In the genomic region with DNA sequence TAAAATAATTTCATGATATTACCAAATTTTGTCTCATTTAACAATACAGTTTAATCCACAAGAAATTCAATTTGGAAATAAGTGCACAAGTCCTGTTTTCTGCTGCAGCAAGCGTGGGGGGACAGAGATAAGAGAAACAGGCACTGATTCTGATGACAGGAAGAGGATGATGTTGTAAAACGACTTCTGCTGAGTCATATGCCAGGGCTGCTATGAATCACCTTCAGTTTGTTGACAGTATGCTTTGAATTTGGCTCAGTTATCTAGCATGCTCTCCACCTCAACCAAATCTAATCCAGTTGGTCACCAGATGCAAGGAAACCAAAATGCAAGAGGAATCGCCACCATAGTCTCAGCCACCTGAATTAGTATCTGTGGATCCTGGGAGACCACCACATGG, we compare ENCODE assay signal across 10 cellular contexts.
DNase-seq lines count a peak whose midpoint lies in the region; ATAC-seq, FAIRE-seq and TF ChIP-seq lines count a peak whose summit lies in the region.
"Had no signal": no experiment of that assay in that cellular context is flagged by ENCODE, and none has a peak within 500 bp of the region (broad histone marks: within the 10 kb centered on the region; RNA-seq: fewer than 3 reads in every experiment).

No MANE protein-coding gene starts in this region.

- H3K36me3 Mint-ChIP-seq in activated naive CD8-positive, alpha-beta T cell treated with anti-CD3 and anti-CD28 coated beads for 36 hours, result no peaks in the 10 kb centered on the region
- H3K36me3 Mint-ChIP-seq: IgD-negative memory B cell had no signal

- TF ChIP-seq POLR2A in K562 (conservative IDR thresholded peaks at IDR 0.05) (no peak), right lobe of liver (IDR thresholded peaks at IDR 0.05) (no peak)

- no peak for TF ChIP-seq RAD21 in K562 (CRISPR knock-in tag; conservative IDR thresholded peaks at IDR 0.05 in 1 of 2, IDR thresholded peaks at IDR 0.05 in 1 of 2)

- no peak overlapping the region for H3K9ac ChIP-seq in K562 (ENCODE audit: insufficient read depth in 1 of 2, low read depth in 2 of 2, low read length in 2 of 2)

- H3K4me1 Mint-ChIP-seq in activated naive CD8-positive, alpha-beta T cell treated with anti-CD3 and anti-CD28 coated beads for 36 hours, result no peaks in the 10 kb centered on the region
- H3K4me1 Mint-ChIP-seq: IgD-negative memory B cell had no signal

- no peaks in the 10 kb centered on the region for H3K36me3 ChIP-seq in K562 (ENCODE audit: control insufficient read depth, insufficient read depth, low read length)
- H3K36me3 ChIP-seq in right lobe of liver, result no peaks in the 10 kb centered on the region

- ATAC-seq in K562 (peak; percentile 79), right lobe of liver (peak; percentile 72 to 99 (median 86)), GM19395 (IDR thresholded peaks at IDR 0.05; ENCODE audit: unreplicated experiment) (no peak)

- peak; percentile 11 for DNase-seq in DMS 273 treated with DMSO at 0.1 percent for 48 hours (lab: John Stamatoyannopoulos, UW)
- DNase-seq in LHCN-M2 (ENCODE audit: low read depth), result peak; percentile 1
- DNase-seq in K562 (ENCODE audit: extremely low read depth in 1 of 4, low spot score in 3 of 4), result peak; percentile 22 to 60 (median 38)
- no peak for DNase-seq in right lobe of liver
- DNase-seq in activated naive CD8-positive, alpha-beta T cell treated with anti-CD3 and anti-CD28 coated beads for 36 hours, result no peak
- no peak for DNase-seq in stimulated activated CD4-positive, alpha-beta T cell treated with anti-CD3 and anti-CD28 coated beads, Interleukin-2, amount 100 ng/mL, for 48 hours
- no peak for DNase-seq in GM10266 (ENCODE audit: extremely low spot score)

- no peak overlapping the region for H2AFZ ChIP-seq in K562 (ENCODE audit: low read depth, low read length)

- H3K27ac ChIP-seq in K562 (ENCODE audit: extremely low read depth, low read depth, low read length) (no peak overlapping the region), right lobe of liver (no peak overlapping the region)

- H3K79me2 ChIP-seq in K562 (ENCODE audit: control insufficient read depth, insufficient read depth, low read length), result no peaks in the 10 kb centered on the region

- no peaks in the 10 kb centered on the region for H3K4me1 ChIP-seq in K562 (replicated peaks in 1 of 2; ENCODE audit: control insufficient read depth in 2 of 2, insufficient read depth in 2 of 2, low read length in 2 of 2)
- no peaks in the 10 kb centered on the region for H3K4me1 ChIP-seq in right lobe of liver

- no peaks in the 10 kb centered on the region for H3K9me1 ChIP-seq in K562 (ENCODE audit: control insufficient read depth, insufficient read depth, low read length)

- CTCF ChIA-PET in K562 (lab: Yijun Ruan, JAX; ENCODE audit: low intra/inter-chr PET ratio), result no interaction called here

- H3K9me3 ChIP-seq in K562 (replicated peaks; ENCODE audit: control insufficient read depth, insufficient read depth, low read depth, low read length), result no peaks in the 10 kb centered on the region
- H3K9me3 ChIP-seq in right lobe of liver, result no peaks in the 10 kb centered on the region

- H3K27me3 ChIP-seq in K562 (ENCODE audit: control insufficient read depth in 2 of 2, insufficient read depth in 2 of 2, low read length in 2 of 2) (no peaks in the 10 kb centered on the region), right lobe of liver (no peaks in the 10 kb centered on the region)

- no TSS peak for BruUV-seq in K562 (replicated peaks; lab: Mats Ljungman, UMichigan)

- intact Hi-C loops in K562 (cut with micrococcal nuclease), result no loop called here
- intact Hi-C loops in right lobe of liver (cut with DNase I), result no loop called here

- no peak overlapping the region for H3K4me2 ChIP-seq in K562 (ENCODE audit: insufficient read depth, low read length)

- H3K27me3 Mint-ChIP-seq in activated naive CD8-positive, alpha-beta T cell treated with anti-CD3 and anti-CD28 coated beads for 36 hours, result no peaks in the 10 kb centered on the region
- H3K27me3 Mint-ChIP-seq: dendritic cell treated with granulocyte-macrophage colony-stimulating factor and Interleukin-4, amounts not matched to agents 40 ng/mL and 50 ng/mL, for 4 days; IgD-negative memory B cell had no signal

- POLR2A ChIA-PET in K562 (lab: Yijun Ruan, JAX), result no interaction called here

- H3K9me3 Mint-ChIP-seq in activated naive CD8-positive, alpha-beta T cell treated with anti-CD3 and anti-CD28 coated beads for 36 hours, result peaks cover 8% of the 10 kb centered on the region

- H3K27ac Mint-ChIP-seq in activated naive CD8-positive, alpha-beta T cell treated with anti-CD3 and anti-CD28 coated beads for 36 hours, result no peak overlapping the region
- H3K27ac Mint-ChIP-seq: dendritic cell treated with granulocyte-macrophage colony-stimulating factor and Interleukin-4, amounts not matched to agents 40 ng/mL and 50 ng/mL, for 4 days; IgD-negative memory B cell had no signal

- H3K4me3 ChIP-seq in K562 (no peak overlapping the region), right lobe of liver (no peak overlapping the region)

- in situ Hi-C loops in K562 (cut with MboI), result no loop called here

- WGBS in K562 (ENCODE audit: insufficient coverage, low coverage, missing lambda C conversion rate), result 0% methylated on average over 3 of the region's 3 CpGs
- WGBS in right lobe of liver (ENCODE audit: insufficient coverage, low coverage, low lambda C conversion rate, missing lambda C conversion rate), result 19% methylated on average over 3 of the region's 3 CpGs

- H4K20me1 ChIP-seq in K562 (replicated peaks; ENCODE audit: control insufficient read depth, insufficient read depth, low read length), result no peaks in the 10 kb centered on the region

- TF ChIP-seq EP300 in K562 (IDR thresholded peaks at IDR 0.05; ENCODE audit: low read length), result peak; percentile 61

- no peak overlapping the region for H3K4me3 Mint-ChIP-seq in activated naive CD8-positive, alpha-beta T cell treated with anti-CD3 and anti-CD28 coated beads for 36 hours
- H3K4me3 Mint-ChIP-seq: dendritic cell treated with granulocyte-macrophage colony-stimulating factor and Interleukin-4, amounts not matched to agents 40 ng/mL and 50 ng/mL, for 4 days; IgD-negative memory B cell had no signal

- TF ChIP-seq CTCF in K562 (IDR thresholded peaks at IDR 0.05 in 2 of 3, conservative IDR thresholded peaks at IDR 0.05 in 1 of 3; ENCODE audit: insufficient read depth in 2 of 3, low read depth in 1 of 3, low read length in 3 of 3) (no peak), right lobe of liver (IDR thresholded peaks at IDR 0.05) (no peak), GM10266 (IDR thresholded peaks at IDR 0.05; ENCODE audit: control insufficient read depth, insufficient read depth, low read depth, missing control alignments) (no peak)

- peak; percentile 84 for FAIRE-seq in K562 (lab: Jason Lieb, UNC)

TF ChIP-seq in K562, 482 proteins besides CTCF, POLR2A, EP300 and RAD21 (continues in another document):
- TF ChIP-seq, protein P1, sequence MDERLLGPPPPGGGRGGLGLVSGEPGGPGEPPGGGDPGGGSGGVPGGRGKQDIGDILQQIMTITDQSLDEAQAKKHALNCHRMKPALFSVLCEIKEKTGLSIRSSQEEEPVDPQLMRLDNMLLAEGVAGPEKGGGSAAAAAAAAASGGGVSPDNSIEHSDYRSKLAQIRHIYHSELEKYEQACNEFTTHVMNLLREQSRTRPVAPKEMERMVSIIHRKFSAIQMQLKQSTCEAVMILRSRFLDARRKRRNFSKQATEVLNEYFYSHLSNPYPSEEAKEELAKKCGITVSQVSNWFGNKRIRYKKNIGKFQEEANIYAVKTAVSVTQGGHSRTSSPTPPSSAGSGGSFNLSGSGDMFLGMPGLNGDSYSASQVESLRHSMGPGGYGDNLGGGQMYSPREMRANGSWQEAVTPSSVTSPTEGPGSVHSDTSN (CRISPR knock-in tag; IDR thresholded peaks at IDR 0.05; ENCODE audit: low read depth), result no peak
- TF ChIP-seq, protein P1 (tag; conservative IDR thresholded peaks at IDR 0.05; ENCODE audit: low read depth), result peak; percentile 90
- TF ChIP-seq, protein P2, sequence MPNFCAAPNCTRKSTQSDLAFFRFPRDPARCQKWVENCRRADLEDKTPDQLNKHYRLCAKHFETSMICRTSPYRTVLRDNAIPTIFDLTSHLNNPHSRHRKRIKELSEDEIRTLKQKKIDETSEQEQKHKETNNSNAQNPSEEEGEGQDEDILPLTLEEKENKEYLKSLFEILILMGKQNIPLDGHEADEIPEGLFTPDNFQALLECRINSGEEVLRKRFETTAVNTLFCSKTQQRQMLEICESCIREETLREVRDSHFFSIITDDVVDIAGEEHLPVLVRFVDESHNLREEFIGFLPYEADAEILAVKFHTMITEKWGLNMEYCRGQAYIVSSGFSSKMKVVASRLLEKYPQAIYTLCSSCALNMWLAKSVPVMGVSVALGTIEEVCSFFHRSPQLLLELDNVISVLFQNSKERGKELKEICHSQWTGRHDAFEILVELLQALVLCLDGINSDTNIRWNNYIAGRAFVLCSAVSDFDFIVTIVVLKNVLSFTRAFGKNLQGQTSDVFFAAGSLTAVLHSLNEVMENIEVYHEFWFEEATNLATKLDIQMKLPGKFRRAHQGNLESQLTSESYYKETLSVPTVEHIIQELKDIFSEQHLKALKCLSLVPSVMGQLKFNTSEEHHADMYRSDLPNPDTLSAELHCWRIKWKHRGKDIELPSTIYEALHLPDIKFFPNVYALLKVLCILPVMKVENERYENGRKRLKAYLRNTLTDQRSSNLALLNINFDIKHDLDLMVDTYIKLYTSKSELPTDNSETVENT (CRISPR knock-in tag; IDR thresholded peaks at IDR 0.05), result no peak
- TF ChIP-seq CREM (IDR thresholded peaks at IDR 0.05; ENCODE audit: low read depth) (0 out of 2 replicates have a peak, but pooled peaks have one; percentile 14), HDAC3 (IDR thresholded peaks at IDR 0.05; ENCODE audit: borderline replicate concordance, partially characterized antibody) (peak; percentile 31), ERF (CRISPR knock-in tag; IDR thresholded peaks at IDR 0.05) (no peak)
- TF ChIP-seq, protein P3, sequence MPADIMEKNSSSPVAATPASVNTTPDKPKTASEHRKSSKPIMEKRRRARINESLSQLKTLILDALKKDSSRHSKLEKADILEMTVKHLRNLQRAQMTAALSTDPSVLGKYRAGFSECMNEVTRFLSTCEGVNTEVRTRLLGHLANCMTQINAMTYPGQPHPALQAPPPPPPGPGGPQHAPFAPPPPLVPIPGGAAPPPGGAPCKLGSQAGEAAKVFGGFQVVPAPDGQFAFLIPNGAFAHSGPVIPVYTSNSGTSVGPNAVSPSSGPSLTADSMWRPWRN (IDR thresholded peaks at IDR 0.05; ENCODE audit: low read depth), result 0 out of 2 replicates have a peak, but pooled peaks have one; percentile 15

Comparison
In these comparisons a context has a peak if more than half of its experiments do, and no peak if none do; other contexts are left out.
1. DNase-seq: peak in DMS 273 treated with DMSO at 0.1 percent for 48 hours (single experiment), LHCN-M2 (single experiment) and K562 (4 of 4); none in right lobe of liver (0 of 3), activated naive CD8-positive, alpha-beta T cell treated with anti-CD3 and anti-CD28 coated beads for 36 hours (single experiment), stimulated activated CD4-positive, alpha-beta T cell treated with anti-CD3 and anti-CD28 coated beads, Interleukin-2, amount 100 ng/mL, for 48 hours (0 of 2) and GM10266 (single experiment).